21 cellular contexts compared by ENCODE assay signal in genomic region chr9:130917171-130917960, GRCh38. TPM values are rescaled to one million over a fixed set of nuclear protein-coding genes. Genes with fewer than 3 reads are reported as not detected.
A peak's percentile ranks its signal among the peaks of the same experiment; 100 is the strongest.
DNase-seq lines count a peak whose midpoint lies in the region; ATAC-seq, FAIRE-seq and TF ChIP-seq lines count a peak whose summit lies in the region.
"Had no signal": no experiment of that assay in that cellular context is flagged by ENCODE, and none has a peak within 500 bp of the region (broad histone marks: within the 10 kb centered on the region; RNA-seq: fewer than 3 reads in every experiment).

No MANE protein-coding gene starts in this region.

- H3K9ac ChIP-seq in BLaER1 treated with 17β-estradiol and CSF1 and Interleukin-3, amounts not matched to agents 10 nM and 100 nM, result no peak overlapping the region

- H2AFZ ChIP-seq in GM23338, result no peak overlapping the region

- H3K4me1 Mint-ChIP-seq in GM23338 (peaks cover 14% of the 10 kb centered on the region), glutamatergic neuron (ENCODE audit: low read depth, unreplicated experiment) (peaks cover 8% of the 10 kb centered on the region)
- no peaks in the 10 kb centered on the region for H3K4me1 Mint-ChIP-seq in stimulated activated effector memory CD8-positive, alpha-beta T cell treated with anti-CD3 and anti-CD28 coated beads, Interleukin-12 subunit alpha, Interleukin-12 subunit beta, amount 100 ng/mL, for 72 hours
- H3K4me1 Mint-ChIP-seq: CD14-positive monocyte; CD4-positive, alpha-beta memory T cell had no signal

- peak overlapping the region; percentile 62; the same call in 1 of the 2 replicates for H3K27ac Mint-ChIP-seq in GM23338
- H3K27ac Mint-ChIP-seq in glutamatergic neuron (ENCODE audit: unreplicated experiment), result no peak overlapping the region
- peak overlapping the region; percentile 26 for H3K27ac Mint-ChIP-seq in stimulated activated effector memory CD8-positive, alpha-beta T cell treated with anti-CD3 and anti-CD28 coated beads, Interleukin-12 subunit alpha, Interleukin-12 subunit beta, amount 100 ng/mL, for 72 hours
- H3K27ac Mint-ChIP-seq: CD14-positive monocyte; CD4-positive, alpha-beta memory T cell had no signal

- no peak for TF ChIP-seq POLR2A in GM12891 (IDR thresholded peaks at IDR 0.05; ENCODE audit: low read depth, low read length)

- no peaks in the 10 kb centered on the region for H3K36me3 Mint-ChIP-seq in GM23338 (ENCODE audit: low read depth)
- H3K36me3 Mint-ChIP-seq in glutamatergic neuron (ENCODE audit: unreplicated experiment), result no peaks in the 10 kb centered on the region
- H3K36me3 Mint-ChIP-seq in stimulated activated effector memory CD8-positive, alpha-beta T cell treated with anti-CD3 and anti-CD28 coated beads, Interleukin-12 subunit alpha, Interleukin-12 subunit beta, amount 100 ng/mL, for 72 hours, result no peaks in the 10 kb centered on the region
- H3K36me3 Mint-ChIP-seq: CD14-positive monocyte; CD4-positive, alpha-beta memory T cell had no signal

- H3K4me3 ChIP-seq in BLaER1 treated with 17β-estradiol and CSF1 and Interleukin-3, amounts not matched to agents 10 nM and 100 nM, result no peak overlapping the region
- H3K4me3 ChIP-seq in GM23338, result no peak overlapping the region
- H3K4me3 ChIP-seq: GM12878 had no signal

- FAIRE-seq in GM12891 (lab: Jason Lieb, UNC), result no peak
- FAIRE-seq: A204.1, GM12878, GM19239, H54 had no signal

- peaks cover 10 to 57% (median 19%) of the 10 kb centered on the region in 11 experiments for H3K27me3 ChIP-seq in BLaER1 treated with 17β-estradiol and CSF1 and Interleukin-3, amounts not matched to agents 10 nM and 100 nM
- H3K27me3 ChIP-seq in GM23338 (ENCODE audit: insufficient read depth), result no peaks in the 10 kb centered on the region
- H3K27me3 ChIP-seq: BE2C had no signal

- H3K27me3 Mint-ChIP-seq in GM23338 (ENCODE audit: insufficient read depth, low read depth, poor library complexity) (peaks cover 12% of the 10 kb centered on the region), glutamatergic neuron (ENCODE audit: unreplicated experiment) (peaks cover 2% of the 10 kb centered on the region)

- H3K4me3 Mint-ChIP-seq in GM23338, result no peak overlapping the region
- no peak overlapping the region for H3K4me3 Mint-ChIP-seq in glutamatergic neuron (ENCODE audit: unreplicated experiment)
- no peak overlapping the region for H3K4me3 Mint-ChIP-seq in stimulated activated effector memory CD8-positive, alpha-beta T cell treated with anti-CD3 and anti-CD28 coated beads, Interleukin-12 subunit alpha, Interleukin-12 subunit beta, amount 100 ng/mL, for 72 hours
- H3K4me3 Mint-ChIP-seq: CD4-positive, alpha-beta memory T cell had no signal

- H3K9me3 ChIP-seq in BLaER1 treated with 17β-estradiol and CSF1 and Interleukin-3, amounts not matched to agents 10 nM and 100 nM (replicated peaks in 1 of 11), result no peaks in the 10 kb centered on the region
- H3K9me3 ChIP-seq: BE2C had no signal

- TF ChIP-seq CTCF in GM23338 (conservative IDR thresholded peaks at IDR 0.05; ENCODE audit: low read depth in 2 of 2), result no peak
- no peak for TF ChIP-seq CTCF in glutamatergic neuron (IDR thresholded peaks at IDR 0.05; ENCODE audit: partially characterized antibody, unreplicated experiment)

- H3K4me2 ChIP-seq in BLaER1 treated with 17β-estradiol and CSF1 and Interleukin-3, amounts not matched to agents 10 nM and 100 nM, result peak overlapping the region in 8 of 11 experiments; percentile 28 to 80 (median 60); a peak in 13 of 22 replicates
- H3K4me2 ChIP-seq in GM23338, result no peak overlapping the region

- H3K79me2 ChIP-seq in GM23338 (replicated peaks; ENCODE audit: insufficient read depth), result no peaks in the 10 kb centered on the region

- no peak for ATAC-seq in GM23338
- no peak for ATAC-seq in stimulated activated effector memory CD8-positive, alpha-beta T cell treated with anti-CD3 and anti-CD28 coated beads, Interleukin-12 subunit alpha, Interleukin-12 subunit beta, amount 100 ng/mL, for 72 hours
- ATAC-seq: GM12878 had no signal

- no peak overlapping the region for H3K27ac ChIP-seq in BLaER1 treated with 17β-estradiol and CSF1 and Interleukin-3, amounts not matched to agents 10 nM and 100 nM
- H3K27ac ChIP-seq in GM23338 (ENCODE audit: low read depth), result no peak overlapping the region
- H3K27ac ChIP-seq: HL-60 had no signal

- no peaks in the 10 kb centered on the region for H3F3A ChIP-seq in GM23338 (replicated peaks; ENCODE audit: low read depth)

- no peaks in the 10 kb centered on the region for H3K9me2 ChIP-seq in GM23338 (ENCODE audit: insufficient read depth)

- DNase-seq in GM23338 (ENCODE audit: low spot score) (no peak), glutamatergic neuron (peak; percentile 49), NCI-H345 (lab: John Stamatoyannopoulos, UW) (no peak), GM12891 (ENCODE audit: insufficient read length, low spot score) (no peak), RPMI8226 (no peak)
- no peak for DNase-seq in stimulated activated effector memory CD8-positive, alpha-beta T cell treated with anti-CD3 and anti-CD28 coated beads, Interleukin-12 subunit alpha, Interleukin-12 subunit beta, amount 100 ng/mL, for 72 hours (ENCODE audit: low spot score in 2 of 2)
- DNase-seq: ACHN; BE2C; CD4-positive, alpha-beta memory T cell; DMS79 treated with DMSO at 0.1 percent for 48 hours; HCEC 1CT; IMR-90; KBM-7 had no signal

- peaks cover 0 to 44% (median 12%) of the 10 kb centered on the region in 11 experiments; a peak in 12 of 22 replicates for H4K20me1 ChIP-seq in BLaER1 treated with 17β-estradiol and CSF1 and Interleukin-3, amounts not matched to agents 10 nM and 100 nM
- no peaks in the 10 kb centered on the region for H4K20me1 ChIP-seq in GM23338 (replicated peaks; ENCODE audit: insufficient read depth)

- H3K36me3 ChIP-seq in BLaER1 treated with 17β-estradiol and CSF1 and Interleukin-3, amounts not matched to agents 10 nM and 100 nM, result no peaks in the 10 kb centered on the region
- H3K36me3 ChIP-seq in GM23338 (ENCODE audit: insufficient read depth), result no peaks in the 10 kb centered on the region
- H3K36me3 ChIP-seq: BE2C had no signal

- no peaks in the 10 kb centered on the region for H3K9me3 Mint-ChIP-seq in GM23338
- no peaks in the 10 kb centered on the region for H3K9me3 Mint-ChIP-seq in glutamatergic neuron (ENCODE audit: unreplicated experiment)
- H3K9me3 Mint-ChIP-seq in stimulated activated effector memory CD8-positive, alpha-beta T cell treated with anti-CD3 and anti-CD28 coated beads, Interleukin-12 subunit alpha, Interleukin-12 subunit beta, amount 100 ng/mL, for 72 hours, result no peaks in the 10 kb centered on the region
- H3K9me3 Mint-ChIP-seq: CD14-positive monocyte; CD4-positive, alpha-beta memory T cell had no signal

- H3K4me1 ChIP-seq in BLaER1 treated with 17β-estradiol and CSF1 and Interleukin-3, amounts not matched to agents 10 nM and 100 nM, result peaks cover 11 to 99% (median 83%) of the 10 kb centered on the region in 10 experiments
- no peaks in the 10 kb centered on the region for H3K4me1 ChIP-seq in GM23338 (ENCODE audit: insufficient read depth)
- H3K4me1 ChIP-seq: BE2C had no signal

TF ChIP-seq in GM23338, 12 proteins besides CTCF, POLR2A, EP300 and RAD21 (continues in another document):
- no peak for TF ChIP-seq CREB1 (CRISPR knock-in tag; IDR thresholded peaks at IDR 0.05; ENCODE audit: low read depth)

TF ChIP-seq in GM12891, 5 proteins besides CTCF, POLR2A, EP300 and RAD21:
- TF ChIP-seq POU2F2 (IDR thresholded peaks at IDR 0.05; ENCODE audit: low read depth, low read length) (no peak), TAF1 (IDR thresholded peaks at IDR 0.05; ENCODE audit: low read depth, low read length) (no peak), POLR2AphosphoS5 (IDR thresholded peaks at IDR 0.05; ENCODE audit: low read depth, low read length) (no peak), SPI1 (IDR thresholded peaks at IDR 0.05; ENCODE audit: low read depth, low read length) (no peak), PAX5 (IDR thresholded peaks at IDR 0.05; ENCODE audit: insufficient read depth, low read length, severe bottlenecking) (no peak)

RNA-seq across cellular contexts. Expression of gene QRFP, which starts 20.8 kb away (rescaled TPM):
- total RNA-seq in GM23338 (2014; rRNA removed; shearing (Covaris generic)), result not detected in 2 replicates
- polyA plus RNA-seq in GM23338 (2016; fragmentation: Nextera tagmentation; extraction: Ambion mirVana), result not detected in 2 replicates
- not detected for total RNA-seq in glutamatergic neuron (ENCODE audit: unreplicated experiment)
- 0.15 TPM for polyA plus RNA-seq in GM12891 (2012; ENCODE audit: low read depth, missing spikeins)
- total RNA-seq: CD4-positive, alpha-beta memory T cell; GM12878; HT1080; IMR-90 had no signal
- polyA plus RNA-seq: CD4-positive, alpha-beta memory T cell; GM12878; IMR-90 had no signal

RNA-seq across cellular contexts. Expression of gene FIBCD1, which starts 21.7 kb away (rescaled TPM):
- total RNA-seq in GM23338 (2014; rRNA removed; shearing (Covaris generic)), result 4.4 and 15.5 TPM in 2 replicates
- polyA plus RNA-seq in GM23338 (2016; fragmentation: Nextera tagmentation; extraction: Ambion mirVana), result 5.6 and 9.0 TPM in 2 replicates
- not detected for total RNA-seq in glutamatergic neuron (ENCODE audit: unreplicated experiment)
- polyA plus RNA-seq in GM12891 (2012; ENCODE audit: low read depth, missing spikeins), result 0.06 TPM
- total RNA-seq: CD4-positive, alpha-beta memory T cell had no signal
- polyA plus RNA-seq: CD14-positive monocyte; CD4-positive, alpha-beta memory T cell had no signal
